In genomic region chr4:109703664-109704351, GRCh38 we compare ENCODE assay signal across 8 cellular contexts. TPM values are rescaled to one million over a fixed set of nuclear protein-coding genes. Genes with fewer than 3 reads are reported as not detected.
DNase-seq lines count a peak whose midpoint lies in the region; ATAC-seq, FAIRE-seq and TF ChIP-seq lines count a peak whose summit lies in the region.

No MANE protein-coding gene starts in this region.

- no peak for TF ChIP-seq CTCF in BJ (IDR thresholded peaks at IDR 0.05; ENCODE audit: insufficient read depth, low read depth, low read length)
- TF ChIP-seq CTCF in suprapubic skin (IDR thresholded peaks at IDR 0.05): no peak

- FAIRE-seq in HTR-8/SVneo (lab: Jason Lieb, UNC): no peak

- no peaks in the 10 kb centered on the region for H3K27me3 Mint-ChIP-seq in IgD-negative memory B cell

- H3K27me3 ChIP-seq in BJ (ENCODE audit: control insufficient read depth, insufficient read depth, low read length) (no peaks in the 10 kb centered on the region), suprapubic skin (no peaks in the 10 kb centered on the region)

- no peak for ATAC-seq in GM18511 (IDR thresholded peaks at IDR 0.05; ENCODE audit: unreplicated experiment)

- POLR2A ChIA-PET in BJ (lab: Charles Lee): interaction anchor here (0.6 kb wide), 1 partner anchor 58 kb away, joined by 7 read pairs; no protein-coding TSS in a partner anchor

- H3K27ac ChIP-seq in angular gyrus (ENCODE audit: low read depth, low read length) (peak overlapping the region; percentile 22), suprapubic skin (peak overlapping the region; percentile 86)

- H3K36me3 Mint-ChIP-seq in IgD-negative memory B cell: no peaks in the 10 kb centered on the region

- H3K9me3 Mint-ChIP-seq in IgD-negative memory B cell: no peaks in the 10 kb centered on the region

- peak overlapping the region; percentile 85 to 90 (median 88) for H3K27ac Mint-ChIP-seq in IgD-negative memory B cell

- H3K4me3 ChIP-seq in BJ (ENCODE audit: low read depth, low read length): peak overlapping the region; percentile 91
- H3K4me3 ChIP-seq in suprapubic skin: peak overlapping the region; percentile 77

- H3K4me1 Mint-ChIP-seq in IgD-negative memory B cell: peaks cover 11 to 19% (median 12%) of the 10 kb centered on the region in 3 donors

- no peak for TF ChIP-seq EP300 in suprapubic skin (IDR thresholded peaks at IDR 0.05)

- 11% methylated on average over 11 of the region's 11 CpGs for WGBS in suprapubic skin

- no peaks in the 10 kb centered on the region for H3K9me3 ChIP-seq in suprapubic skin

- H3K36me3 ChIP-seq in BJ (ENCODE audit: control insufficient read depth, insufficient read depth, low read length) (no peaks in the 10 kb centered on the region), suprapubic skin (peaks cover 7% of the 10 kb centered on the region)

- no peak for TF ChIP-seq POLR2A in suprapubic skin (IDR thresholded peaks at IDR 0.05)

- DNase-seq in BJ (ENCODE audit: low read depth) (no peak), kidney tubule cell (ENCODE audit: low spot score) (peak; percentile 20), suprapubic skin (ENCODE audit: low spot score in 2 of 2) (no peak), mucosa of gallbladder (ENCODE audit: low spot score) (no peak), HTR-8/SVneo (ENCODE audit: insufficient read length, low spot score) (no peak)

- peak overlapping the region; percentile 94 to 98 (median 96) for H3K4me3 Mint-ChIP-seq in IgD-negative memory B cell

- CTCF ChIA-PET in BJ (lab: Yijun Ruan, JAX): interaction anchor here (0.6 to 1.6 kb wide), 11 partner anchors 8 to 1028 kb away, joined by 3 to 7 read pairs (median 3); partner anchors contain the start of genes GAR1, PLA2G12A and SEC24B

- H3K4me1 ChIP-seq in suprapubic skin: peaks cover 28% of the 10 kb centered on the region

RNA-seq across cellular contexts. Expression of gene CASP6, which starts 0.6 kb away (rescaled TPM):
- 17.0 and 31.6 TPM in 2 replicates for polyA plus RNA-seq in BJ (2011; rRNA removed)
- polyA minus RNA-seq in BJ (2011; rRNA and poly(A)+ RNA removed): 7.2 and 14.5 TPM in 2 replicates
- polyA plus RNA-seq in IgD-negative memory B cell: 21.8 TPM
- 10 to 100 TPM; 18.4 to 30.5 (median 20.3) TPM for total RNA-seq in suprapubic skin
- 33.7 TPM for total RNA-seq in mucosa of gallbladder

RNA-seq across cellular contexts. Expression of gene PLA2G12A, which starts 26.1 kb away (rescaled TPM):
- 52.7 and 62.6 TPM in 2 replicates for polyA plus RNA-seq in BJ (2011; rRNA removed)
- polyA minus RNA-seq in BJ (2011; rRNA and poly(A)+ RNA removed): 19.6 and 29.0 TPM in 2 replicates
- 32.8 TPM for polyA plus RNA-seq in IgD-negative memory B cell
- total RNA-seq in suprapubic skin: 10 to 100 TPM; 15.6 to 33.2 (median 20.5) TPM
- 35.0 TPM for total RNA-seq in mucosa of gallbladder
